8 cellular contexts compared by ENCODE assay signal in the genomic region with DNA sequence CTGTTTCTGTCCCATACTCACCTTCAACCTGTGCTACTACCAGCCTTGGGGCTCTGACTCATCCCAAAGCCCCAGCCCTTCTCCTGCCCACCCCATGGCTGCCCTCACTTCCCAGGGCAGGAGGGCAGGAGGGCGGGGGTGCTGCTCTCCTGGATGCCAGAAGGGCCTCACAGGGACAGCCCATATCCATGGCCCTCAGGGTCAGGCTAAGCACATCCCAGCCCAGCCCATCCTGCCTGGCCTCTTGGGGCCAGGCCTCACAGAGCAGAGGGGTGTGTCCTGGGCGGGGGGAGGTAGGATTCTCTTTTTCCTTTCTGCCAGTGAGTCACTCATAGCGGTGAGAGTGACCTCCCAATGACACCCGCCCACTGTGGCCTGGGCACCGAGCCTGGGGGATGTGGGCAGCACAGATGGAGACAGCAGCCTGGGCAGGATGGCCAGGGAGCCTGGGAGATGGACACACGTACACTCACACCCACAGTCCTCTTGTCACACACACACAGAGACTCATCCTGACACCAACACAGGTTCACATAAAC. TPM values are rescaled to one million over a fixed set of nuclear protein-coding genes. Genes with fewer than 3 reads are reported as not detected.
DNase-seq lines count a peak whose midpoint lies in the region; ATAC-seq, FAIRE-seq and TF ChIP-seq lines count a peak whose summit lies in the region.

No MANE protein-coding gene starts in this region.

- CTCF ChIA-PET in CD4-positive, alpha-beta T cell (lab: Charles Lee) = interaction anchor here (1.3 to 4.0 kb wide), 3 partner anchors 10 to 33 kb away, joined by 4 to 21 read pairs (median 5); no protein-coding TSS in a partner anchor
- CTCF ChIA-PET in PC-9 (lab: Charles Lee) = interaction anchor here (1.4 kb wide), 1 partner anchor 14 kb away, joined by 7 read pairs; no protein-coding TSS in a partner anchor

- POLR2A ChIA-PET in CD4-positive, alpha-beta T cell (lab: Charles Lee) = interaction anchor here (0.9 to 3.4 kb wide), 8 partner anchors 9 to 60 kb away, joined by 3 to 23 read pairs (median 6); partner anchors contain the start of genes EHBP1L1, FAM89B, PCNX3 and ZNRD2
- POLR2A ChIA-PET in PC-9 (lab: Charles Lee; ENCODE audit: unreplicated experiment) = interaction anchor here (0.8 kb wide), 1 partner anchor 79 kb away, joined by 9 read pairs; no protein-coding TSS in a partner anchor

- H3K9ac ChIP-seq in colonic mucosa (ENCODE audit: low read depth in 2 of 2, low read length in 2 of 2) = peak overlapping the region in 1 of 2 donors; percentile 33

- ATAC-seq in CD4-positive, alpha-beta T cell (ENCODE audit: poor library complexity) = no peak
- ATAC-seq in HG03108 (IDR thresholded peaks at IDR 0.05; ENCODE audit: unreplicated experiment) = no peak
- no peak for ATAC-seq in GM21390 (IDR thresholded peaks at IDR 0.05; ENCODE audit: unreplicated experiment)

- H3K27ac ChIP-seq in CD4-positive, alpha-beta T cell (ENCODE audit: low read depth, low read length) = peak overlapping the region; percentile 72
- peak overlapping the region; percentile 63 for H3K27ac ChIP-seq in PC-9
- H3K27ac ChIP-seq in colonic mucosa = no peak overlapping the region
- peak overlapping the region in 1 of 2 donors; percentile 22 for H3K27ac ChIP-seq in small intestine (ENCODE audit: low read depth in 1 of 2, low read length in 1 of 2)

- H3K27me3 Mint-ChIP-seq in CD4-positive, alpha-beta T cell = no peaks in the 10 kb centered on the region
- peaks cover 31% of the 10 kb centered on the region for H3K27me3 Mint-ChIP-seq in neural crest cell (ENCODE audit: low read depth)

- no peaks in the 10 kb centered on the region for H3K27me3 ChIP-seq in CD4-positive, alpha-beta T cell (ENCODE audit: control insufficient read depth, insufficient read depth, low read length)
- no peaks in the 10 kb centered on the region for H3K27me3 ChIP-seq in PC-9 (ENCODE audit: insufficient read depth, low read depth)
- H3K27me3 ChIP-seq in colonic mucosa = no peaks in the 10 kb centered on the region
- H3K27me3 ChIP-seq in small intestine (ENCODE audit: control insufficient read depth in 2 of 2, insufficient read depth in 2 of 2, low read length in 2 of 2) = no peaks in the 10 kb centered on the region

- peak overlapping the region; percentile 86 for H3K4me2 ChIP-seq in PC-9

- no peak overlapping the region for H2AFZ ChIP-seq in PC-9

- H3K9me2 ChIP-seq in PC-9 (ENCODE audit: insufficient read depth) = no peaks in the 10 kb centered on the region

- H3K36me3 ChIP-seq in PC-9 (ENCODE audit: low read depth) (peaks cover 20% of the 10 kb centered on the region), colonic mucosa (no peaks in the 10 kb centered on the region), small intestine (ENCODE audit: control insufficient read depth in 2 of 2, insufficient read depth in 2 of 2, low read length in 2 of 2) (no peaks in the 10 kb centered on the region)

- peak overlapping the region; percentile 94 for H3K4me3 Mint-ChIP-seq in CD4-positive, alpha-beta T cell
- peak overlapping the region; percentile 69 for H3K4me3 Mint-ChIP-seq in neural crest cell

- peaks cover 9% of the 10 kb centered on the region for H4K20me1 ChIP-seq in PC-9 (ENCODE audit: insufficient read depth)

- H3K9me3 Mint-ChIP-seq in CD4-positive, alpha-beta T cell = no peaks in the 10 kb centered on the region
- H3K9me3 Mint-ChIP-seq in neural crest cell = no peaks in the 10 kb centered on the region

- H3K4me1 ChIP-seq in PC-9 (replicated peaks; ENCODE audit: insufficient read depth) (peaks cover 65% of the 10 kb centered on the region), colonic mucosa (peaks cover 40% of the 10 kb centered on the region), small intestine (ENCODE audit: control insufficient read depth in 2 of 2, insufficient read depth in 1 of 2, low read depth in 1 of 2, low read length in 1 of 2) (no peaks in the 10 kb centered on the region)

- H3F3A ChIP-seq in PC-9 (ENCODE audit: insufficient read depth, low read depth) = peaks cover 73% of the 10 kb centered on the region

- TF ChIP-seq CTCF in CD4-positive, alpha-beta T cell (IDR thresholded peaks at IDR 0.05) = no peak
- TF ChIP-seq CTCF in PC-9 (conservative IDR thresholded peaks at IDR 0.05) (no peak), colonic mucosa (IDR thresholded peaks at IDR 0.05) (no peak), neural crest cell (conservative IDR thresholded peaks at IDR 0.05) (no peak)

- peaks cover 31% of the 10 kb centered on the region for H3K36me3 Mint-ChIP-seq in CD4-positive, alpha-beta T cell (ENCODE audit: low read depth)
- no peaks in the 10 kb centered on the region for H3K36me3 Mint-ChIP-seq in neural crest cell (ENCODE audit: low read depth)

- intact Hi-C loops in CD4-positive, alpha-beta T cell (cut with DNase I, micrococcal nuclease) = no loop called here
- intact Hi-C loops in PC-9 (cut with micrococcal nuclease; ENCODE audit: unreplicated experiment) (loop anchor here (1.0 to 5.0 kb wide), 5 partner anchors 14 to 457 kb away; partner anchors contain the start of genes C11orf68, CST6, DRAP1 and NEAT1), colonic mucosa (cut with DNase I) (no loop called here)

- H3K9me3 ChIP-seq in CD4-positive, alpha-beta T cell (ENCODE audit: control insufficient read depth, low read length) = no peaks in the 10 kb centered on the region
- H3K9me3 ChIP-seq in PC-9 (ENCODE audit: insufficient read depth, low read depth) (no peaks in the 10 kb centered on the region), colonic mucosa (no peaks in the 10 kb centered on the region), small intestine (ENCODE audit: control insufficient read depth, low read depth) (no peaks in the 10 kb centered on the region)

- no TSS peak for BruUV-seq in PC-9 (replicated peaks; lab: Mats Ljungman, UMichigan)

- no peak for DNase-seq in CD4-positive, alpha-beta T cell
- peak; percentile 98 to 99 for DNase-seq in PC-9
- DNase-seq in colonic mucosa = peak; percentile 46
- DNase-seq in neural crest cell (ENCODE audit: low read depth, low spot score) = no peak
- DNase-seq in small intestine = no peak
- no peak for DNase-seq in HuH-7.5 (ENCODE audit: low spot score)

- peaks cover 81% of the 10 kb centered on the region for H3K4me1 Mint-ChIP-seq in CD4-positive, alpha-beta T cell (ENCODE audit: low read depth)
- peaks cover 57% of the 10 kb centered on the region for H3K4me1 Mint-ChIP-seq in neural crest cell

- peaks cover 56% of the 10 kb centered on the region for H3K79me2 ChIP-seq in PC-9 (ENCODE audit: low read depth)

- H3K27ac Mint-ChIP-seq in CD4-positive, alpha-beta T cell = peak overlapping the region; percentile 87
- no peak overlapping the region for H3K27ac Mint-ChIP-seq in neural crest cell (ENCODE audit: unreplicated experiment)

- 47 to 69% (median 50%) methylated on average over 5 to 6 of the region's 6 CpGs for WGBS in small intestine, 3 donors

- H3K4me3 ChIP-seq in PC-9 (peak overlapping the region; percentile 77), colonic mucosa (no peak overlapping the region), small intestine (ENCODE audit: low read depth in 1 of 2, low read length in 2 of 2) (no peak overlapping the region)

- no peak for FAIRE-seq in small intestine (lab: Jason Lieb, UNC)

RNA-seq across cellular contexts. Expression of gene LTBP3, which starts 2.4 kb away (rescaled TPM):
- total RNA-seq in CD4-positive, alpha-beta T cell = 100 to 1,000 TPM; 236 to 238 TPM
- total RNA-seq in PC-9 (2021) = 455 and 553 TPM in 2 replicates
- 10 to 100 TPM; 27.3 to 31.1 TPM for total RNA-seq in colonic mucosa
- total RNA-seq in neural crest cell = 21.0 and 22.5 TPM in 2 replicates
- polyA plus RNA-seq in small intestine = 10 to 100 TPM in 2 of 3 donors, 1 to 10 TPM in 1; 6.5 to 25.6 (median 17.0) TPM

RNA-seq across cellular contexts. Expression of gene ZNRD2, which starts 14.5 kb away (rescaled TPM):
- total RNA-seq in CD4-positive, alpha-beta T cell = 10 to 100 TPM; 38.7 to 39.9 TPM
- total RNA-seq in PC-9 (2021) (51.4 and 53.5 TPM in 2 replicates), colonic mucosa (10 to 100 TPM; 16.6 to 30.8 TPM), neural crest cell (32.2 and 33.2 TPM in 2 replicates)
- polyA plus RNA-seq in small intestine = 10 to 100 TPM; 27.7 to 49.2 (median 38.4) TPM

RNA-seq across cellular contexts. Expression of gene FAM89B, which starts 16.6 kb away (rescaled TPM):
- 10 to 100 TPM; 23.3 to 27.3 TPM for total RNA-seq in CD4-positive, alpha-beta T cell
- total RNA-seq in PC-9 (2021) (51.7 and 53.3 TPM in 2 replicates), colonic mucosa (10 to 100 TPM; 27.4 to 32.2 TPM), neural crest cell (82.4 and 86.3 TPM in 2 replicates)
- polyA plus RNA-seq in small intestine = 10 to 100 TPM; 30.0 to 39.2 (median 36.7) TPM

RNA-seq across cellular contexts. Expression of gene EHBP1L1, which starts 20.1 kb away (rescaled TPM):
- 10 to 100 TPM; 82.6 to 88.5 TPM for total RNA-seq in CD4-positive, alpha-beta T cell
- 123 and 170 TPM in 2 replicates for total RNA-seq in PC-9 (2021)
- 10 to 100 TPM; 58.5 to 78.5 TPM for total RNA-seq in colonic mucosa
- total RNA-seq in neural crest cell = 13.6 and 15.3 TPM in 2 replicates
- 100 to 1,000 TPM in 1 of 3 donors, 10 to 100 TPM in 2; 36.1 to 131 (median 68.4) TPM for polyA plus RNA-seq in small intestine

RNA-seq across cellular contexts. Expression of gene SCYL1, which starts 30.9 kb away (rescaled TPM):
- 10 to 100 TPM; 57.4 to 60.7 TPM for total RNA-seq in CD4-positive, alpha-beta T cell
- total RNA-seq in PC-9 (2021) = 106 and 135 TPM in 2 replicates
- total RNA-seq in colonic mucosa = 10 to 100 TPM; 59.2 to 84.1 TPM
- total RNA-seq in neural crest cell = 66.0 and 68.8 TPM in 2 replicates
- polyA plus RNA-seq in small intestine = 10 to 100 TPM; 46.7 to 76.9 (median 74.3) TPM

Comparison
In these comparisons a context has a peak if more than half of its experiments do, and no peak if none do; other contexts are left out.
1. DNase-seq: peak in PC-9 (2 of 2) and colonic mucosa (single experiment); none in CD4-positive, alpha-beta T cell (0 of 10), neural crest cell (single experiment), small intestine (single experiment) and HuH-7.5 (single experiment).
2. RNA of gene LTBP3, which starts 2.4 kb away (total RNA-seq): 455 to 553 TPM in PC-9 and 236 to 238 TPM in CD4-positive, alpha-beta T cell; 27.3 to 31.1 TPM in colonic mucosa and 21.0 to 22.5 TPM in neural crest cell; every median in the first group is over 4 times any median in the second.